22 cellular contexts compared by ENCODE assay signal in genomic region chr1:13772271-13772670, GRCh38.
DNase-seq lines count a peak whose midpoint lies in the region; ATAC-seq and TF ChIP-seq lines count a peak whose summit lies in the region.
"Had no signal": no experiment of that assay in that cellular context is flagged by ENCODE, and none has a peak within 500 bp of the region (broad histone marks: within the 10 kb centered on the region; RNA-seq: fewer than 3 reads in every experiment).

No MANE protein-coding gene starts in this region.

- no peak overlapping the region for H2AFZ ChIP-seq in trophoblast cell (ENCODE audit: insufficient read depth, low read length, poor library complexity)
- H2AFZ ChIP-seq: GM23338 had no signal

- H2BK5ac ChIP-seq in trophoblast cell (ENCODE audit: low read depth, low read length, poor library complexity), result no peak overlapping the region

- H3K23ac ChIP-seq in trophoblast cell (ENCODE audit: low read length), result no peak overlapping the region

- intact Hi-C loops in natural killer cell (cut with micrococcal nuclease), result no loop called here

- H3K36me3 Mint-ChIP-seq in natural killer cell, result no peaks in the 10 kb centered on the region
- no peaks in the 10 kb centered on the region for H3K36me3 Mint-ChIP-seq in natural killer cell treated with Interleukin-12 subunit alpha and Interleukin-12 subunit beta and Interleukin-15 and Interleukin-18, amount 100 ng/mL, for 72 hours
- peaks cover 51% of the 10 kb centered on the region for H3K36me3 Mint-ChIP-seq in central memory CD8-positive, alpha-beta T cell (ENCODE audit: insufficient read depth)
- H3K36me3 Mint-ChIP-seq in immature natural killer cell, result peaks cover 0 to 3% (median 3%) of the 10 kb centered on the region in 3 donors

- no peaks in the 10 kb centered on the region for H3K9me3 Mint-ChIP-seq in natural killer cell
- no peaks in the 10 kb centered on the region for H3K9me3 Mint-ChIP-seq in natural killer cell treated with Interleukin-12 subunit alpha and Interleukin-12 subunit beta and Interleukin-15 and Interleukin-18, amount 100 ng/mL, for 72 hours
- no peaks in the 10 kb centered on the region for H3K9me3 Mint-ChIP-seq in central memory CD8-positive, alpha-beta T cell
- H3K9me3 Mint-ChIP-seq in immature natural killer cell, result no peaks in the 10 kb centered on the region
- H3K9me3 Mint-ChIP-seq: CD14-positive monocyte; CD4-positive, alpha-beta T cell; CD8-positive, alpha-beta memory T cell; GM23338; H9 had no signal

- no peak overlapping the region for H3K9ac ChIP-seq in trophoblast cell (ENCODE audit: low read length)
- H3K9ac ChIP-seq: BLaER1 treated with 17β-estradiol and CSF1 and Interleukin-3, amounts not matched to agents 10 nM and 100 nM had no signal

- no peaks in the 10 kb centered on the region for H3K27me3 ChIP-seq in trophoblast cell (ENCODE audit: insufficient read depth, low read length)
- H3K27me3 ChIP-seq: BE2C; BLaER1 treated with 17β-estradiol and CSF1 and Interleukin-3, amounts not matched to agents 10 nM and 100 nM had no signal

- H3K18ac ChIP-seq in trophoblast cell (ENCODE audit: low read length), result no peak overlapping the region

- H3K14ac ChIP-seq in trophoblast cell (ENCODE audit: low read length), result no peak overlapping the region

- no peaks in the 10 kb centered on the region for H3K4me1 ChIP-seq in trophoblast cell (ENCODE audit: control insufficient read depth in 1 of 2, insufficient read depth in 2 of 2, low read length in 2 of 2)
- H3K4me1 ChIP-seq: BE2C had no signal

- no peaks in the 10 kb centered on the region for H3K9me3 ChIP-seq in trophoblast cell (ENCODE audit: insufficient read depth, low read depth, low read length)
- H3K9me3 ChIP-seq: BE2C; BLaER1 treated with 17β-estradiol and CSF1 and Interleukin-3, amounts not matched to agents 10 nM and 100 nM had no signal

- no peak overlapping the region for H3K4me3 ChIP-seq in trophoblast cell (ENCODE audit: low read depth, low read length)
- H3K4me3 ChIP-seq: BLaER1 treated with 17β-estradiol and CSF1 and Interleukin-3, amounts not matched to agents 10 nM and 100 nM; GM23338 had no signal

- TF ChIP-seq CTCF in natural killer cell (IDR thresholded peaks at IDR 0.05), result no peak

- no peak overlapping the region for H3K27ac ChIP-seq in trophoblast cell (ENCODE audit: low read depth, low read length)
- H3K27ac ChIP-seq: 22Rv1; BLaER1 treated with 17β-estradiol and CSF1 and Interleukin-3, amounts not matched to agents 10 nM and 100 nM had no signal

- H4K8ac ChIP-seq in trophoblast cell (ENCODE audit: low read depth, low read length), result no peak overlapping the region

- H3K4me2 ChIP-seq in trophoblast cell (ENCODE audit: low read length), result no peak overlapping the region
- H3K4me2 ChIP-seq: BLaER1 treated with 17β-estradiol and CSF1 and Interleukin-3, amounts not matched to agents 10 nM and 100 nM; GM23338 had no signal

- H3K79me2 ChIP-seq in trophoblast cell (ENCODE audit: control insufficient read depth, insufficient read depth, low read length, poor library complexity), result peaks cover 6% of the 10 kb centered on the region

- H3K4me1 Mint-ChIP-seq in natural killer cell, result peaks cover 37 to 38% of the 10 kb centered on the region in 2 donors
- peaks cover 26 to 36% of the 10 kb centered on the region in 2 donors for H3K4me1 Mint-ChIP-seq in natural killer cell treated with Interleukin-12 subunit alpha and Interleukin-12 subunit beta and Interleukin-15 and Interleukin-18, amount 100 ng/mL, for 72 hours (ENCODE audit: low read depth in 2 of 2)
- H3K4me1 Mint-ChIP-seq in central memory CD8-positive, alpha-beta T cell, result peaks cover 36% of the 10 kb centered on the region
- peaks cover 48 to 50% of the 10 kb centered on the region in 2 donors for H3K4me1 Mint-ChIP-seq in immature natural killer cell
- H3K4me1 Mint-ChIP-seq: H9 had no signal

- no peaks in the 10 kb centered on the region for H3K79me1 ChIP-seq in trophoblast cell (ENCODE audit: low read length)

- H3K27ac Mint-ChIP-seq in natural killer cell, result peak overlapping the region; percentile 45 to 56
- no peak overlapping the region for H3K27ac Mint-ChIP-seq in natural killer cell treated with Interleukin-12 subunit alpha and Interleukin-12 subunit beta and Interleukin-15 and Interleukin-18, amount 100 ng/mL, for 72 hours
- peak overlapping the region; percentile 47 for H3K27ac Mint-ChIP-seq in central memory CD8-positive, alpha-beta T cell (ENCODE audit: low read depth)
- H3K27ac Mint-ChIP-seq in immature natural killer cell, result no peak overlapping the region
- H3K27ac Mint-ChIP-seq: CD4-positive, alpha-beta T cell; GM23338 had no signal

- DNase-seq in natural killer cell (no peak), trophoblast cell (peak; percentile 62 to 90), mucosa of gallbladder (ENCODE audit: low spot score) (no peak), immature natural killer cell (no peak), NCI-H2227 (lab: John Stamatoyannopoulos, UW; ENCODE audit: unreplicated experiment) (no peak)
- no peak for DNase-seq in natural killer cell treated with Interleukin-12 subunit alpha and Interleukin-12 subunit beta and Interleukin-15 and Interleukin-18, amount 100 ng/mL, for 72 hours (ENCODE audit: low spot score)
- no peak for DNase-seq in central memory CD8-positive, alpha-beta T cell (ENCODE audit: low spot score in 2 of 2)
- DNase-seq: AML-193; BE2C; Calu3; CD4-positive, alpha-beta T cell; CD8-positive, alpha-beta memory T cell; DMS53; DMS79 treated with DMSO at 0.1 percent for 48 hours; GF-D8; H9 had no signal

- ATAC-seq in natural killer cell (no peak), HG03565 (IDR thresholded peaks at IDR 0.05; ENCODE audit: unreplicated experiment) (no peak)
- no peak for ATAC-seq in natural killer cell treated with Interleukin-12 subunit alpha and Interleukin-12 subunit beta and Interleukin-15 and Interleukin-18, amount 100 ng/mL, for 72 hours
- no peak for ATAC-seq in central memory CD8-positive, alpha-beta T cell (replicated peaks; ENCODE audit: extremely low read depth, poor library complexity, severe bottlenecking)
- ATAC-seq: GM23338, HCT116 had no signal

- no CpG with 5 or more reads among the region's 4 CpGs for WGBS in trophoblast cell (ENCODE audit: extremely low coverage, insufficient coverage, insufficient read length)

- no peak overlapping the region for H2BK12ac ChIP-seq in trophoblast cell (ENCODE audit: low read length)

- H3K4me3 Mint-ChIP-seq in natural killer cell, result no peak overlapping the region
- no peak overlapping the region for H3K4me3 Mint-ChIP-seq in natural killer cell treated with Interleukin-12 subunit alpha and Interleukin-12 subunit beta and Interleukin-15 and Interleukin-18, amount 100 ng/mL, for 72 hours
- no peak overlapping the region for H3K4me3 Mint-ChIP-seq in central memory CD8-positive, alpha-beta T cell
- no peak overlapping the region for H3K4me3 Mint-ChIP-seq in immature natural killer cell
- H3K4me3 Mint-ChIP-seq: CD14-positive monocyte; CD4-positive, alpha-beta T cell; GM23338; H9 had no signal

- H3K36me3 ChIP-seq in trophoblast cell (ENCODE audit: control insufficient read depth in 1 of 2, insufficient read depth in 2 of 2, low read length in 2 of 2), result peaks cover 13 to 23% of the 10 kb centered on the region in 2 experiments
- H3K36me3 ChIP-seq: BE2C had no signal

- no peak overlapping the region for H4K91ac ChIP-seq in trophoblast cell (ENCODE audit: low read depth, low read length)

- no peak overlapping the region for H2BK120ac ChIP-seq in trophoblast cell (ENCODE audit: insufficient read depth, low read length, poor library complexity)

- no peaks in the 10 kb centered on the region for H3K27me3 Mint-ChIP-seq in natural killer cell (ENCODE audit: low read depth in 2 of 2)
- H3K27me3 Mint-ChIP-seq in natural killer cell treated with Interleukin-12 subunit alpha and Interleukin-12 subunit beta and Interleukin-15 and Interleukin-18, amount 100 ng/mL, for 72 hours, result no peaks in the 10 kb centered on the region
- H3K27me3 Mint-ChIP-seq in central memory CD8-positive, alpha-beta T cell, result no peaks in the 10 kb centered on the region
- H3K27me3 Mint-ChIP-seq in immature natural killer cell (ENCODE audit: low read depth in 3 of 3), result peaks cover 0 to 3% (median 2%) of the 10 kb centered on the region in 3 donors
- H3K27me3 Mint-ChIP-seq: CD4-positive, alpha-beta T cell; CD8-positive, alpha-beta memory T cell had no signal

- no peak overlapping the region for H2AK5ac ChIP-seq in trophoblast cell (ENCODE audit: low read length)

- H3K4ac ChIP-seq in trophoblast cell (ENCODE audit: low read depth, low read length), result no peak overlapping the region

- no peak overlapping the region for H4K12ac ChIP-seq in trophoblast cell (ENCODE audit: low read depth, low read length)

Comparison
In these comparisons a context has a peak if more than half of its experiments do, and no peak if none do; other contexts are left out.
1. H3K27ac Mint-ChIP-seq: peak in natural killer cell (2 of 2) and central memory CD8-positive, alpha-beta T cell (single experiment); none in natural killer cell treated with Interleukin-12 subunit alpha and Interleukin-12 subunit beta and Interleukin-15 and Interleukin-18, amount 100 ng/mL, for 72 hours (0 of 2) and immature natural killer cell (0 of 6).
2. DNase-seq: peak in trophoblast cell (2 of 2); none in natural killer cell (single experiment), natural killer cell treated with Interleukin-12 subunit alpha and Interleukin-12 subunit beta and Interleukin-15 and Interleukin-18, amount 100 ng/mL, for 72 hours (single experiment), central memory CD8-positive, alpha-beta T cell (0 of 2), mucosa of gallbladder (single experiment), immature natural killer cell (0 of 3) and NCI-H2227 (single experiment).